Comparison of ENCODE assay signal across 19 cellular contexts in the genomic region with DNA sequence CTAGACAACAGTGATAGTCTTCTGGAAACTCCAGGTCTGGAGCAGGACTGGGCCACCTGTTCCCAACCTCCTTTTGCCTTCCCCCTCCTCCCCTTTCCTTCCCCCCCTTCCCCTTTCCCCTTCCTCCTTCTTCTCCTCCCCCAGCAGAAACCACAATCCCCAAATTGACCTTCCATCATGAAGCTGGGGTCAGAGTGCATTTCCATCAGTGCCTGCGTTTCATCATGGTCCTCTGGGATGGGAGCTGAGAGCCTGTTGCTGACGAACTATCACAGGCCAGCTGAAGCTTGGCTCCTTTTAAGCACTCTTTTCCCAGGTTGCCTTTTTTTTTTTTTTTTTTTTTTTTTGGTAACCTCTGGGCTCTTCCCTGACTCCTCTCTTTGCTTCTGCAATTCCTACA.
"Had no signal": no experiment of that assay in that cellular context is flagged by ENCODE, and none has a peak within 500 bp of the region (broad histone marks: within the 10 kb centered on the region; RNA-seq: fewer than 3 reads in every experiment).

No MANE protein-coding gene starts in this region.

- DNase-seq: colonic mucosa; effector CD4-positive, alpha-beta T cell; endodermal cell; erythroblast; foreskin melanocyte; heart right ventricle; hypothalamus; mammary epithelial cell; mucosa of descending colon; naive thymus-derived CD8-positive, alpha-beta T cell; stimulated activated CD4-positive, alpha-beta T cell treated with anti-CD3 and anti-CD28 coated beads, Interleukin-4, amount 100 ng/mL, for 1 hour; stimulated activated CD8-positive, alpha-beta memory T cell treated with anti-CD3 and anti-CD28 coated beads, Interleukin-4, amount 100 ng/mL, for 48 hours; tibial artery; upper lobe of left lung; uterus had no signal

- H3K4me3 ChIP-seq: colonic mucosa, heart right ventricle, mucosa of descending colon, right atrium auricular region, smooth muscle cell, tibial artery, upper lobe of left lung, uterus had no signal

- ATAC-seq: heart right ventricle; left lobe of liver; mucosa of descending colon; naive thymus-derived CD8-positive, alpha-beta T cell; stimulated activated memory B cell treated with anti-CD40 and anti-IgM and Interleukin-4, amounts not matched to agents 10 μg/mL and 1 μg/mL and 100 μg/mL, for 72 hours had no signal
